Comparison of ENCODE assay signal across 26 cellular contexts in genomic region chr3:35438101-35438500, GRCh38.
"Had no signal": no experiment of that assay in that cellular context is flagged by ENCODE, and none has a peak within 500 bp of the region (broad histone marks: within the 10 kb centered on the region; RNA-seq: fewer than 3 reads in every experiment).

No MANE protein-coding gene starts in this region.

- H3K4me2 ChIP-seq: SK-N-SH had no signal

- H3K36me3 ChIP-seq: ascending aorta, cardiac muscle cell, MG63, Peyer's patch, SJSA1 had no signal

- H3K27ac ChIP-seq: ascending aorta, cardiac muscle cell, Peyer's patch, SJSA1 had no signal

- H3K9me3 ChIP-seq: ascending aorta, MG63, Peyer's patch, SJSA1, SK-N-SH had no signal

- H3K27me3 ChIP-seq: ascending aorta, cardiac muscle cell, MG63, Peyer's patch, SJSA1 had no signal

- H3K9ac ChIP-seq: SK-N-SH had no signal

- H3K4me1 ChIP-seq: ascending aorta, Peyer's patch, SJSA1 had no signal

- DNase-seq: activated CD4-positive, alpha-beta T cell treated with anti-CD3 and anti-CD28 coated beads for 36 hours; activated CD4-positive, alpha-beta T cell treated with anti-CD3 and anti-CD28 coated beads, Interleukin-2, amount 10 ng/mL, durations not matched to agents 7 days and 5 days; activated CD4-positive, alpha-beta T cell treated with anti-CD3 and anti-CD28 coated beads, Interleukin-2, amount 50 U/mL, for 48 hours; activated CD8-positive, alpha-beta T cell treated with anti-CD3 and anti-CD28 coated beads, Interleukin-2, amount 10 ng/mL, durations not matched to agents 7 days and 5 days; activated gamma-delta T cell; activated naive CD4-positive, alpha-beta T cell treated with Interleukin-2 at 50 U/mL for 16 hours; activated naive CD8-positive, alpha-beta T cell treated with anti-CD3 and anti-CD28 coated beads, Interleukin-2, amount 10 ng/mL, durations not matched to agents 7 days and 5 days; activated T-cell treated with anti-CD3 and anti-CD28 coated beads, Interleukin-2, amount 50 U/mL, for 24 hours; amygdala; Kasumi-1; MG63; NCI-H1048; NCI-H1105 treated with DMSO at 0.1 percent for 48 hours; NCI-H1436; NCI-H1694; NCI-H1930; NCI-H345; NCI-H524 treated with DMSO at 0.1 percent for 48 hours; PC-3; Peyer's patch; RPMI8226; SHP77 treated with DMSO at 0.1 percent for 48 hours; SK-N-SH had no signal

- H3K4me3 ChIP-seq: ascending aorta, cardiac muscle cell, MG63, Peyer's patch, SJSA1 had no signal
